ENCODE assay signal across 1 cellular context in the genomic region with DNA sequence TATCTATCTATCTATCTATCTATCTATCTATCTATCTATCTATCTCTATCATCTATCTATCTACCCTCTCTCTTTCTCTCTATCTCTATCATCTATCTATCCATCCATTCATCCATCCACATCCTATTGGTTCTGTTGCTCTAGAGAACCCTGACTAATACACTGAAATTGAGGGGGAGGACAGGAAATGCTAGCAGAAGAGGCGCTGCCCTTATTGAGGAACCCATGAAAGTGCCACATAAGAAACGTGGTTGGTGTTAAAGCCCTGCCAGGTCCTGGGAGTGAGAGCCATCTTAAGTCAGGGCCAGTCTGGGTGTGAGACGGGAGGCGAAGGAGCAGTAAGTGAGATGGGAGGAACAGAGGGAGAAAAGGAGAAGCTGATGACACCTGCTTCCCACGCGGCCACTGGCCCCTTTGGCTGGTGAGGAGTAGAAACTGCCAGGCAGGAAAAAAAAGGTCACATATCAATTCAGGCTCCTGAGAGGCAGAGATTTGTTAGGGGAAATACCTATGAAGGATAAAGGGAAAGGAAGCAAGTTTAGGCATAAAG.
TF ChIP-seq lines count a peak whose summit lies in the region.

No MANE protein-coding gene starts in this region.

TF ChIP-seq in IMR-90, 13 proteins besides CTCF, POLR2A, EP300 and RAD21:
- no peak for TF ChIP-seq MXI1 (IDR thresholded peaks at IDR 0.05; ENCODE audit: borderline replicate concordance, low read depth, low read length)
- no peak for TF ChIP-seq CHD1 (IDR thresholded peaks at IDR 0.05; ENCODE audit: low read depth, low read length)
- TF ChIP-seq, protein P1, sequence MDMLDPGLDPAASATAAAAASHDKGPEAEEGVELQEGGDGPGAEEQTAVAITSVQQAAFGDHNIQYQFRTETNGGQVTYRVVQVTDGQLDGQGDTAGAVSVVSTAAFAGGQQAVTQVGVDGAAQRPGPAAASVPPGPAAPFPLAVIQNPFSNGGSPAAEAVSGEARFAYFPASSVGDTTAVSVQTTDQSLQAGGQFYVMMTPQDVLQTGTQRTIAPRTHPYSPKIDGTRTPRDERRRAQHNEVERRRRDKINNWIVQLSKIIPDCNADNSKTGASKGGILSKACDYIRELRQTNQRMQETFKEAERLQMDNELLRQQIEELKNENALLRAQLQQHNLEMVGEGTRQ (IDR thresholded peaks at IDR 0.05; ENCODE audit: low read depth, low read length): no peak
- no peak for TF ChIP-seq FOS (IDR thresholded peaks at IDR 0.05; ENCODE audit: low read depth, low read length)
- TF ChIP-seq NFE2L2 (IDR thresholded peaks at IDR 0.05; ENCODE audit: low read depth, low read length): no peak
- no peak for TF ChIP-seq RFX5 (IDR thresholded peaks at IDR 0.05; ENCODE audit: low read depth, low read length)
- no peak for TF ChIP-seq MAFK (IDR thresholded peaks at IDR 0.05; ENCODE audit: low read depth, low read length)
- TF ChIP-seq MAZ (IDR thresholded peaks at IDR 0.05; ENCODE audit: borderline replicate concordance, low read depth, low read length): no peak
- no peak for TF ChIP-seq ELK1 (IDR thresholded peaks at IDR 0.05; ENCODE audit: borderline replicate concordance, low read depth, low read length)
- TF ChIP-seq SMC3 (IDR thresholded peaks at IDR 0.05; ENCODE audit: low read depth, low read length): no peak
- TF ChIP-seq BHLHE40 (IDR thresholded peaks at IDR 0.05; ENCODE audit: low read depth, low read length): no peak
- no peak for TF ChIP-seq RCOR1 (IDR thresholded peaks at IDR 0.05; ENCODE audit: insufficient replicate concordance, low read length)
- no peak for TF ChIP-seq CEBPB (IDR thresholded peaks at IDR 0.05; ENCODE audit: low read depth, low read length)
